In genomic region chr14:42224053-42224888, GRCh38 we compare ENCODE assay signal across 10 cellular contexts.
DNase-seq lines count a peak whose midpoint lies in the region; ATAC-seq, FAIRE-seq and TF ChIP-seq lines count a peak whose summit lies in the region.
"Had no signal": no experiment of that assay in that cellular context is flagged by ENCODE, and none has a peak within 500 bp of the region (broad histone marks: within the 10 kb centered on the region; RNA-seq: fewer than 3 reads in every experiment).

No MANE protein-coding gene starts in this region.

- peak; percentile 37 for FAIRE-seq in endothelial cell of umbilical vein (lab: Jason Lieb, UNC)

- no peak overlapping the region for H3K23ac ChIP-seq in mesendoderm (ENCODE audit: low read length)

- CTCF ChIA-PET in endothelial cell of umbilical vein (lab: Charles Lee), result interaction anchor here (0.6 to 1.9 kb wide), 4 partner anchors 9 to 114 kb away, joined by 3 to 9 read pairs (median 4); no protein-coding TSS in a partner anchor

- H2AK5ac ChIP-seq in mesendoderm (ENCODE audit: low read length), result no peak overlapping the region

- H3K79me2 ChIP-seq in endothelial cell of umbilical vein (ENCODE audit: control insufficient read depth, insufficient read depth, low read length) (no peaks in the 10 kb centered on the region), mesendoderm (ENCODE audit: control insufficient read depth, insufficient read depth, low read length) (no peaks in the 10 kb centered on the region)

- no peaks in the 10 kb centered on the region for H3K27me3 ChIP-seq in MG63
- H3K27me3 ChIP-seq in endothelial cell of umbilical vein (ENCODE audit: control insufficient read depth in 2 of 2, insufficient read depth in 2 of 2, low read length in 2 of 2), result no peaks in the 10 kb centered on the region
- H3K27me3 ChIP-seq in mesendoderm (ENCODE audit: insufficient read depth, low read length, poor library complexity), result no peaks in the 10 kb centered on the region
- no peaks in the 10 kb centered on the region for H3K27me3 ChIP-seq in upper lobe of right lung
- H3K27me3 ChIP-seq: BLaER1 had no signal

- H3K4me3 ChIP-seq in MG63, result no peak overlapping the region
- H3K4me3 ChIP-seq in endothelial cell of umbilical vein (replicated peaks in 1 of 3; ENCODE audit: insufficient read depth in 1 of 3, low read depth in 1 of 3, low read length in 3 of 3), result no peak overlapping the region
- H3K4me3 ChIP-seq in mesendoderm (ENCODE audit: low read length), result no peak overlapping the region
- H3K4me3 ChIP-seq in upper lobe of right lung, result no peak overlapping the region
- H3K4me3 ChIP-seq: BLaER1 had no signal

- no peaks in the 10 kb centered on the region for H3K36me3 ChIP-seq in MG63
- no peaks in the 10 kb centered on the region for H3K36me3 ChIP-seq in endothelial cell of umbilical vein (ENCODE audit: control insufficient read depth in 2 of 2, extremely low read depth in 1 of 2, insufficient read depth in 2 of 2, low read length in 2 of 2)
- H3K36me3 ChIP-seq in mesendoderm (ENCODE audit: control insufficient read depth, insufficient read depth, low read length), result no peaks in the 10 kb centered on the region
- no peaks in the 10 kb centered on the region for H3K36me3 ChIP-seq in upper lobe of right lung
- H3K36me3 ChIP-seq: BLaER1 had no signal

- no peak overlapping the region for H3K4ac ChIP-seq in mesendoderm (ENCODE audit: low read depth, low read length)

- no peak overlapping the region for H3K18ac ChIP-seq in mesendoderm (ENCODE audit: low read length)

- no peak overlapping the region for H2BK120ac ChIP-seq in mesendoderm (ENCODE audit: low read depth, low read length)

- TF ChIP-seq POLR2A in endothelial cell of umbilical vein (IDR thresholded peaks at IDR 0.05; ENCODE audit: low read depth, low read length), result no peak

- H3K4me2 ChIP-seq in endothelial cell of umbilical vein (ENCODE audit: insufficient read depth, low read length), result no peak overlapping the region
- no peak overlapping the region for H3K4me2 ChIP-seq in mesendoderm (ENCODE audit: low read length)

- peak; percentile 24 for DNase-seq in NK-92 treated with Interleukin-12 subunit alpha and Interleukin-12 subunit beta, amount 100 ng/mL, for 24 hours (lab: John Stamatoyannopoulos, UW)
- DNase-seq in NK-92 (lab: John Stamatoyannopoulos, UW; ENCODE audit: unreplicated experiment), result no peak
- DNase-seq in MG63, result peak; percentile 51
- peak; percentile 46 for DNase-seq in RPMI8226
- DNase-seq in endothelial cell of umbilical vein (ENCODE audit: low read depth, low spot score), result peak; percentile 47
- DNase-seq in mesendoderm, result peak; percentile 74
- no peak for DNase-seq in upper lobe of right lung
- DNase-seq: activated naive CD8-positive, alpha-beta T cell treated with anti-CD3 and anti-CD28 coated beads, Interleukin-2, amount 10 ng/mL, durations not matched to agents 7 days and 5 days had no signal

- H3K9me1 ChIP-seq in endothelial cell of umbilical vein (replicated peaks; ENCODE audit: control insufficient read depth, extremely low read depth, insufficient read depth, low read length), result no peaks in the 10 kb centered on the region

- POLR2A ChIA-PET in endothelial cell of umbilical vein (lab: Charles Lee), result no interaction called here

- no peaks in the 10 kb centered on the region for H3K79me1 ChIP-seq in mesendoderm (ENCODE audit: low read length)

- intact Hi-C loops in endothelial cell of umbilical vein (cut with micrococcal nuclease), result loop anchor here (2.0 to 10.0 kb wide), 2 partner anchors 31 to 1671 kb away; no protein-coding TSS in a partner anchor
- intact Hi-C loops in upper lobe of right lung (cut with DNase I), result no loop called here

- no peak overlapping the region for H2AFZ ChIP-seq in endothelial cell of umbilical vein (ENCODE audit: low read depth, low read length)

- H3K9me3 ChIP-seq in MG63, result no peaks in the 10 kb centered on the region
- no peaks in the 10 kb centered on the region for H3K9me3 ChIP-seq in endothelial cell of umbilical vein (replicated peaks; ENCODE audit: control insufficient read depth, insufficient read depth, low read length)
- no peaks in the 10 kb centered on the region for H3K9me3 ChIP-seq in upper lobe of right lung

- no peak overlapping the region for H3K56ac ChIP-seq in mesendoderm (ENCODE audit: low read length)

- H3K4me1 ChIP-seq in endothelial cell of umbilical vein (ENCODE audit: control insufficient read depth, extremely low read depth, insufficient read depth, low read length) (no peaks in the 10 kb centered on the region), mesendoderm (ENCODE audit: control insufficient read depth, low read depth, low read length) (no peaks in the 10 kb centered on the region), upper lobe of right lung (no peaks in the 10 kb centered on the region)

- no peak overlapping the region for H4K5ac ChIP-seq in mesendoderm (ENCODE audit: low read length)

- H4K20me1 ChIP-seq in endothelial cell of umbilical vein (replicated peaks; ENCODE audit: control insufficient read depth, extremely low read depth, insufficient read depth, low read length), result no peaks in the 10 kb centered on the region
- H4K20me1 ChIP-seq: BLaER1 had no signal

- no peak overlapping the region for H2BK5ac ChIP-seq in mesendoderm (ENCODE audit: low read length)

- WGBS in mesendoderm (ENCODE audit: extremely low coverage, insufficient coverage, low lambda C conversion rate), result no CpG with 5 or more reads among the region's 2 CpGs

- ATAC-seq in upper lobe of right lung (peak; percentile 72), HG03442 (IDR thresholded peaks at IDR 0.05; ENCODE audit: unreplicated experiment) (no peak)

- no peak overlapping the region for H2BK15ac ChIP-seq in mesendoderm (replicated peaks; ENCODE audit: low read depth)

- BruUV-seq in endothelial cell of umbilical vein (replicated peaks; lab: Mats Ljungman, UMichigan), result no TSS peak

- H3K9ac ChIP-seq in endothelial cell of umbilical vein (replicated peaks; ENCODE audit: extremely low read depth, insufficient read depth, low read length), result no peak overlapping the region
- no peak overlapping the region for H3K9ac ChIP-seq in mesendoderm (ENCODE audit: low read length)

- dilution Hi-C loops in endothelial cell of umbilical vein (cut with MboI; ENCODE audit: extremely low pct_ligation_motif_present, low sequenced_read_pairs), result no loop called here

- TF ChIP-seq CTCF in endothelial cell of umbilical vein (IDR thresholded peaks at IDR 0.05; ENCODE audit: extremely low read depth in 1 of 2, insufficient read depth in 1 of 2, low read depth in 1 of 2, low read length in 2 of 2) (peak; percentile 64 to 65), upper lobe of right lung (IDR thresholded peaks at IDR 0.05) (peak; percentile 82)

- H4K8ac ChIP-seq in mesendoderm (ENCODE audit: low read depth, low read length), result no peak overlapping the region

- H3K27ac ChIP-seq in endothelial cell of umbilical vein (ENCODE audit: insufficient read depth, low read depth, low read length) (no peak overlapping the region), mesendoderm (ENCODE audit: low read depth, low read length) (no peak overlapping the region), upper lobe of right lung (no peak overlapping the region)

TF ChIP-seq in endothelial cell of umbilical vein, 7 proteins besides CTCF, POLR2A, EP300 and RAD21:
- no peak for TF ChIP-seq POLR2AphosphoS5 (IDR thresholded peaks at IDR 0.05; ENCODE audit: insufficient read depth, low read depth, low read length)
- TF ChIP-seq GATA2 (IDR thresholded peaks at IDR 0.05; ENCODE audit: insufficient read depth, insufficient read length, low read depth, low read length), result no peak
- TF ChIP-seq FOS (IDR thresholded peaks at IDR 0.05; ENCODE audit: borderline replicate concordance, insufficient read depth, low read length), result no peak
- TF ChIP-seq EZH2 (IDR thresholded peaks at IDR 0.05; ENCODE audit: borderline replicate concordance, low read depth, low read length, severe bottlenecking), result no peak
- TF ChIP-seq JUN (IDR thresholded peaks at IDR 0.05; ENCODE audit: borderline replicate concordance, insufficient read depth, insufficient read length, low read depth), result no peak
- no peak for TF ChIP-seq MYC (IDR thresholded peaks at IDR 0.05; ENCODE audit: low read depth, low read length)
- TF ChIP-seq MAX (IDR thresholded peaks at IDR 0.05; ENCODE audit: insufficient read depth, insufficient read length), result no peak

Comparison
In these comparisons a context has a peak if more than half of its experiments do, and no peak if none do; other contexts are left out.
1. DNase-seq: peak in NK-92 treated with Interleukin-12 subunit alpha and Interleukin-12 subunit beta, amount 100 ng/mL, for 24 hours (single experiment), MG63 (single experiment), RPMI8226 (single experiment), endothelial cell of umbilical vein (single experiment) and mesendoderm (single experiment); none in NK-92 (single experiment) and upper lobe of right lung (single experiment).